In genomic region chr5:107849118-107849517, GRCh38 we compare ENCODE assay signal across 11 cellular contexts.
"Had no signal": no experiment of that assay in that cellular context is flagged by ENCODE, and none has a peak within 500 bp of the region (broad histone marks: within the 10 kb centered on the region; RNA-seq: fewer than 3 reads in every experiment).

No MANE protein-coding gene starts in this region.

- H2AFZ ChIP-seq: GM23248, GM23338 had no signal

- H3K4me3 ChIP-seq: GM23248, GM23338, HAP-1 had no signal

- FAIRE-seq: H1, H54 had no signal

- H3K4me2 ChIP-seq: GM23338 had no signal

- H3K27ac Mint-ChIP-seq: GM23338, H9, HFFc6 had no signal

- H3K4me1 ChIP-seq: HAP-1 had no signal

- ATAC-seq: GM23338, HCT116 had no signal

- H3K9me3 Mint-ChIP-seq: GM23338, H9 had no signal

- H3K27ac ChIP-seq: GM23248 had no signal

- H3K4me3 Mint-ChIP-seq: GM23338, H9, HFFc6 had no signal

- DNase-seq: GM23248, GOT3, H7, H9, HCEC 1CT, HFFc6 had no signal

- H3K9ac ChIP-seq: GM23248 had no signal

- H3K36me3 ChIP-seq: HAP-1 had no signal

- H3K9me3 ChIP-seq: HAP-1 had no signal
